Comparison of ENCODE assay signal across 27 cellular contexts in the genomic region with DNA sequence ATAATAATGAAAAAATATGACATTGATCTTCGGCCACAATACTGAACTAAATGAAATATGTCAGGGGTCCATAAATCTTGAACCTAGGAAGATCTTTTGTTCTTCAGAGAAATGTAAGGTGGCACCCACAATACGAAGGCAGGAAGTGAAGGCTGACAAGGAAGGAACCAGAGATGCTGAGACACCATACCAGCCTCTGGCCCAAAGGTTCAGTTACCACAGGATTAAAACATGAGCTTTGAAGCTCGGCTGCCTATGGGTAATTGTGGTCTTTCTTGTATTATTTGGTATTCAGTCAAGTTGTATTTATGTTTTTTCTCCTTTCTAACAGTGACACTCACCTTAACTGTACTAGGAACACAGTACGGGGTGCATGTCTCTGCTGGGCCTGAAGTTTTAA.
"Had no signal": no experiment of that assay in that cellular context is flagged by ENCODE, and none has a peak within 500 bp of the region (broad histone marks: within the 10 kb centered on the region; RNA-seq: fewer than 3 reads in every experiment).

No MANE protein-coding gene starts in this region.

- H3K36me3 ChIP-seq: left lung, lower lobe of right lung, neutrophil, right atrium auricular region, right lobe of liver, stomach, thyroid gland, transverse colon, upper lobe of left lung, vagina had no signal

- H2AFZ ChIP-seq: parathyroid adenoma had no signal

- H3K27ac ChIP-seq: left lung, lower lobe of right lung, neutrophil, parathyroid adenoma, right atrium auricular region, right lobe of liver, stomach, testis, thyroid gland, transverse colon, upper lobe of left lung, vagina had no signal

- H3K79me2 ChIP-seq: parathyroid adenoma had no signal

- H3K9ac ChIP-seq: parathyroid adenoma had no signal

- H3K4me1 Mint-ChIP-seq: naive thymus-derived CD8-positive, alpha-beta T cell; neural crest cell had no signal

- H3K4me1 ChIP-seq: lower lobe of right lung, parathyroid adenoma, right lobe of liver, testis had no signal

- ATAC-seq: left cardiac atrium; left lung; lower lobe of right lung; naive thymus-derived CD8-positive, alpha-beta T cell; right lobe of liver; stimulated activated naive B cell treated with anti-CD40 and anti-IgM and Interleukin-4, amounts not matched to agents 10 μg/mL and 1 μg/mL and 100 μg/mL, for 72 hours; stimulated activated naive CD8-positive, alpha-beta T cell treated with anti-CD3 and anti-CD28 coated beads, Interleukin-15, Interleukin-2, amounts not matched to agents 100 U/mL and 50 U/mL, for 24 hours had no signal

- H3K4me2 ChIP-seq: smooth muscle cell had no signal

- H3K36me3 Mint-ChIP-seq: naive thymus-derived CD8-positive, alpha-beta T cell; stimulated activated naive B cell treated with anti-CD40 and anti-IgM and Interleukin-4, amounts not matched to agents 10 μg/mL and 1 μg/mL and 100 μg/mL, for 72 hours had no signal

- H3K27ac Mint-ChIP-seq: naive thymus-derived CD8-positive, alpha-beta T cell; stimulated activated naive B cell treated with anti-CD40 and anti-IgM and Interleukin-4, amounts not matched to agents 10 μg/mL and 1 μg/mL and 100 μg/mL, for 72 hours had no signal

- H3K9me3 ChIP-seq: left lung, lower lobe of right lung, neutrophil, right atrium auricular region, right lobe of liver, stomach, testis, thyroid gland, transverse colon, upper lobe of left lung, vagina had no signal

- H3K9me3 Mint-ChIP-seq: nephron; neural crest cell; stimulated activated naive B cell treated with anti-CD40 and anti-IgM and Interleukin-4, amounts not matched to agents 10 μg/mL and 1 μg/mL and 100 μg/mL, for 72 hours had no signal

- H3K27me3 ChIP-seq: left lung, neutrophil, right atrium auricular region, right lobe of liver, stomach, testis, thyroid gland, transverse colon, upper lobe of left lung, vagina had no signal

- DNase-seq: kidney glomerular epithelial cell; left cardiac atrium; left lung; lower lobe of right lung; mammary epithelial cell; mesenchymal stem cell; naive thymus-derived CD8-positive, alpha-beta T cell; occipital lobe; right lobe of liver; stimulated activated CD4-positive, alpha-beta T cell treated with anti-CD3 and anti-CD28 coated beads, Interleukin-1b, Interleukin-23, amount 100 ng/mL, for 48 hours; stimulated activated CD4-positive, alpha-beta T cell treated with anti-CD3 and anti-CD28 coated beads, Interleukin-2, amount 100 ng/mL, for 48 hours; stimulated activated CD4-positive, alpha-beta T cell treated with anti-CD3 and anti-CD28 coated beads, Interleukin-4, amount 100 ng/mL, for 4 hours; stimulated activated CD8-positive, alpha-beta memory T cell treated with anti-CD3 and anti-CD28 coated beads, Interleukin-4, amount 100 ng/mL, for 48 hours; stimulated activated naive B cell treated with anti-CD40 and anti-IgM and Interleukin-4, amounts not matched to agents 10 μg/mL and 1 μg/mL and 100 μg/mL, for 72 hours; stimulated activated naive CD8-positive, alpha-beta T cell treated with anti-CD3 and anti-CD28 coated beads, Interleukin-15, Interleukin-2, amounts not matched to agents 100 U/mL and 50 U/mL, for 24 hours; stomach; testis; thyroid gland; transverse colon; upper lobe of left lung had no signal

- H3K27me3 Mint-ChIP-seq: naive thymus-derived CD8-positive, alpha-beta T cell; stimulated activated naive B cell treated with anti-CD40 and anti-IgM and Interleukin-4, amounts not matched to agents 10 μg/mL and 1 μg/mL and 100 μg/mL, for 72 hours had no signal

- H3K4me3 ChIP-seq: left lung, lower lobe of right lung, right atrium auricular region, right lobe of liver, smooth muscle cell, stomach, testis, thyroid gland, transverse colon, upper lobe of left lung, vagina had no signal

- H3K4me3 Mint-ChIP-seq: naive thymus-derived CD8-positive, alpha-beta T cell; nephron; neural crest cell; stimulated activated naive B cell treated with anti-CD40 and anti-IgM and Interleukin-4, amounts not matched to agents 10 μg/mL and 1 μg/mL and 100 μg/mL, for 72 hours had no signal
